19 cellular contexts compared by ENCODE assay signal in genomic region chr3:181619897-181620296, GRCh38.
DNase-seq lines count a peak whose midpoint lies in the region; ATAC-seq and TF ChIP-seq lines count a peak whose summit lies in the region.
"Had no signal": no experiment of that assay in that cellular context is flagged by ENCODE, and none has a peak within 500 bp of the region (broad histone marks: within the 10 kb centered on the region; RNA-seq: fewer than 3 reads in every experiment).

No MANE protein-coding gene starts in this region.

- 86 to 88% methylated on average over 1 of the region's 1 CpG for WGBS in thyroid gland, 2 donors

- H3K4me1 ChIP-seq in thyroid gland: peaks cover 5 to 14% of the 10 kb centered on the region in 2 donors
- H3K4me1 ChIP-seq: Caco-2 had no signal

- ATAC-seq in GM21447 (IDR thresholded peaks at IDR 0.05; ENCODE audit: unreplicated experiment): no peak

- H3K27me3 ChIP-seq in dorsolateral prefrontal cortex (no peaks in the 10 kb centered on the region), thyroid gland (no peaks in the 10 kb centered on the region)
- H3K27me3 ChIP-seq: BE2C, BLaER1 had no signal

- peak in 1 of 56 donors; percentile 9 for TF ChIP-seq CTCF in dorsolateral prefrontal cortex (IDR thresholded peaks at IDR 0.05 in 54 of 56, conservative IDR thresholded peaks at IDR 0.05 in 2 of 56; ENCODE audit: low read depth in 1 of 56, partially characterized antibody in 56 of 56)
- TF ChIP-seq CTCF in thyroid gland (IDR thresholded peaks at IDR 0.05): no peak

- DNase-seq in caudate nucleus (lab: John Stamatoyannopoulos, UW) (no peak), dorsolateral prefrontal cortex (no peak), pons (ENCODE audit: low spot score) (peak; percentile 56), superior temporal gyrus (ENCODE audit: extremely low spot score) (peak; percentile 66), thyroid gland (no peak), NOMO-1 treated with DMSO at 0.1 percent for 48 hours (lab: John Stamatoyannopoulos, UW; ENCODE audit: unreplicated experiment) (no peak), MV-4-11 (lab: John Stamatoyannopoulos, UW) (no peak)
- DNase-seq: 8988T; ACHN; BE2C; C1 segment of cervical spinal cord; Caco-2; Calu3; CD4-positive, alpha-beta memory T cell; CD4-positive, CD25-positive, alpha-beta regulatory T cell; DMS79 treated with DMSO at 0.1 percent for 48 hours; GF-D8 had no signal

- intact Hi-C loops in dorsolateral prefrontal cortex (cut with DNase I) (loop anchor here (5.0 to 10.0 kb wide), 2 partner anchors 55 to 77 kb away; no protein-coding TSS in a partner anchor), thyroid gland (cut with DNase I) (no loop called here)

- no peaks in the 10 kb centered on the region for H3K9me3 ChIP-seq in thyroid gland
- H3K9me3 ChIP-seq: BE2C, BLaER1, Caco-2 had no signal

- peak overlapping the region in 3 of 59 donors; percentile 2 to 12 (median 9) for H3K4me3 ChIP-seq in dorsolateral prefrontal cortex
- H3K4me3 ChIP-seq in thyroid gland (replicated peaks in 1 of 3): no peak overlapping the region
- H3K4me3 ChIP-seq: BLaER1 had no signal

- no peak for TF ChIP-seq POLR2A in thyroid gland (IDR thresholded peaks at IDR 0.05)

- H3K36me3 ChIP-seq in thyroid gland: no peaks in the 10 kb centered on the region
- H3K36me3 ChIP-seq: BE2C, BLaER1 had no signal

- H3K27ac ChIP-seq in caudate nucleus (ENCODE audit: low read depth, low read length) (peak overlapping the region; percentile 33), dorsolateral prefrontal cortex (peak overlapping the region in 58 of 59 donors; percentile 2 to 95 (median 83)), thyroid gland (no peak overlapping the region)
- H3K27ac ChIP-seq: BLaER1 had no signal

Comparison
In these comparisons a context has a peak if more than half of its experiments do, and no peak if none do; other contexts are left out.
1. DNase-seq: peak in pons (single experiment) and superior temporal gyrus (single experiment); none in caudate nucleus (0 of 61), dorsolateral prefrontal cortex (0 of 10), thyroid gland (0 of 2), NOMO-1 treated with DMSO at 0.1 percent for 48 hours (single experiment) and MV-4-11 (single experiment).
2. H3K27ac ChIP-seq: peak in caudate nucleus (single experiment) and dorsolateral prefrontal cortex (58 of 59); none in thyroid gland (0 of 3).